11 cellular contexts compared by ENCODE assay signal in the genomic region with DNA sequence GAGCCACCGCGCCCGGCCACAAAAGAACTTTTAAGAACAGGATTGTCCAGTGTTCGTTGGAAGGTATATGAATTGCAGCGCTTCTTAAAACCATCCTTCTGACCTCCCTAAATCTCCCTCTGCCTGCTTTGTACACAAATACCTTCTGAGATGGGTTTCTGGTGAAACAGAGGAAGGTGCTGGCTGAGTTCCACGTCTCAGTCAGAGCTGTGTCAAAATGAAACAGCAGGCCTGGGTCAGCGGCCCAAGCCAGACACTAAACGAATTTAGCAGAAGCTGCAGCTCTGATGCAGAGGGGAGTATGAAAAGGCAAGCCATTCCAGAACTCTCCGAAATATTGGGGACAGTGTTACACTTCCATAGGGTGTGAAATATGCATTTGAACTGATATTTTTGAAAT. TPM values are rescaled to one million over a fixed set of nuclear protein-coding genes. Genes with fewer than 3 reads are reported as not detected.
A peak's percentile ranks its signal among the peaks of the same experiment; 100 is the strongest.
DNase-seq lines count a peak whose midpoint lies in the region; ATAC-seq and TF ChIP-seq lines count a peak whose summit lies in the region.
"Had no signal": no experiment of that assay in that cellular context is flagged by ENCODE, and none has a peak within 500 bp of the region (broad histone marks: within the 10 kb centered on the region; RNA-seq: fewer than 3 reads in every experiment).

No MANE protein-coding gene starts in this region.

- no peak overlapping the region for H3K4me3 Mint-ChIP-seq in WTC11

- H3K4me3 ChIP-seq in GM12865 (ENCODE audit: low read depth, low read length): no peak overlapping the region
- no peak overlapping the region for H3K4me3 ChIP-seq in iPS-15b (ENCODE audit: low read depth, low read length)

- H3K9me3 Mint-ChIP-seq in WTC11: peaks cover 10% of the 10 kb centered on the region

- ATAC-seq in GM19452 (IDR thresholded peaks at IDR 0.05; ENCODE audit: unreplicated experiment) (peak; percentile 54), HG03139 (IDR thresholded peaks at IDR 0.05; ENCODE audit: unreplicated experiment) (peak; percentile 41), WTC11 (no peak)

- CTCF ChIA-PET in WTC11 (lab: Charles Lee): no interaction called here

- POLR2A ChIA-PET in WTC11 (lab: Charles Lee): no interaction called here

- DNase-seq in GM12865 (ENCODE audit: low read depth): peak; percentile 92
- no peak for DNase-seq in foreskin melanocyte
- DNase-seq in activated gamma-delta T cell (lab: John Stamatoyannopoulos, UW): no peak
- DNase-seq in NCI-H345 (lab: John Stamatoyannopoulos, UW): no peak
- DNase-seq in WTC11 (ENCODE audit: low spot score): no peak
- DNase-seq: activated naive CD4-positive, alpha-beta T cell treated with anti-CD3 and anti-CD28 coated beads, Interleukin-2, amount 50 U/mL, for 16 hours; Calu3; NCI-H1105 had no signal

- H3K27me3 ChIP-seq in iPS-15b (ENCODE audit: control insufficient read depth, insufficient read depth, low read length): peaks cover 2% of the 10 kb centered on the region

- peak overlapping the region; percentile 47 for H3K9ac ChIP-seq in iPS-15b (ENCODE audit: low read depth, low read length)

- H3K4me1 ChIP-seq in iPS-15b (ENCODE audit: control insufficient read depth, insufficient read depth, low read length): peaks cover 6% of the 10 kb centered on the region

- H3K9me3 ChIP-seq in iPS-15b (ENCODE audit: control insufficient read depth, insufficient read depth, low read length): no peaks in the 10 kb centered on the region

- H3K27me3 Mint-ChIP-seq in WTC11 (ENCODE audit: low read depth): no peaks in the 10 kb centered on the region

- no peak overlapping the region for H3K27ac Mint-ChIP-seq in WTC11

- TF ChIP-seq CTCF in GM12865 (IDR thresholded peaks at IDR 0.05; ENCODE audit: insufficient read depth, low read depth, low read length, missing control alignments) (no peak), WTC11 (IDR thresholded peaks at IDR 0.05) (no peak)

- H3K36me3 ChIP-seq in iPS-15b (ENCODE audit: control insufficient read depth, insufficient read depth, low read length): no peaks in the 10 kb centered on the region

- H3K36me3 Mint-ChIP-seq in WTC11: no peaks in the 10 kb centered on the region

- H3K4me1 Mint-ChIP-seq in WTC11: peaks cover 10% of the 10 kb centered on the region

TF ChIP-seq in WTC11, 78 proteins besides CTCF, POLR2A, EP300 and RAD21:
- TF ChIP-seq SOX15 (CRISPR knock-in tag; IDR thresholded peaks at IDR 0.05) (no peak), KAT7 (CRISPR knock-in tag; IDR thresholded peaks at IDR 0.05; ENCODE audit: borderline replicate concordance) (no peak), TEAD4 (CRISPR knock-in tag; IDR thresholded peaks at IDR 0.05) (no peak), NR2C2 (CRISPR knock-in tag; IDR thresholded peaks at IDR 0.05) (no peak), TCF7 (CRISPR knock-in tag; IDR thresholded peaks at IDR 0.05; ENCODE audit: low read depth) (no peak), FOXK1 (CRISPR knock-in tag; IDR thresholded peaks at IDR 0.05) (no peak), ESRRA (CRISPR knock-in tag; IDR thresholded peaks at IDR 0.05; ENCODE audit: borderline replicate concordance) (no peak), RORB (CRISPR knock-in tag; IDR thresholded peaks at IDR 0.05) (no peak), HMGA2 (CRISPR knock-in tag; IDR thresholded peaks at IDR 0.05) (no peak), ZNF396 (CRISPR knock-in tag; IDR thresholded peaks at IDR 0.05; ENCODE audit: borderline replicate concordance) (no peak), JAZF1 (CRISPR knock-in tag; IDR thresholded peaks at IDR 0.05) (no peak), SMAD3 (CRISPR knock-in tag; IDR thresholded peaks at IDR 0.05; ENCODE audit: borderline replicate concordance) (no peak)
- TF ChIP-seq, protein P1, sequence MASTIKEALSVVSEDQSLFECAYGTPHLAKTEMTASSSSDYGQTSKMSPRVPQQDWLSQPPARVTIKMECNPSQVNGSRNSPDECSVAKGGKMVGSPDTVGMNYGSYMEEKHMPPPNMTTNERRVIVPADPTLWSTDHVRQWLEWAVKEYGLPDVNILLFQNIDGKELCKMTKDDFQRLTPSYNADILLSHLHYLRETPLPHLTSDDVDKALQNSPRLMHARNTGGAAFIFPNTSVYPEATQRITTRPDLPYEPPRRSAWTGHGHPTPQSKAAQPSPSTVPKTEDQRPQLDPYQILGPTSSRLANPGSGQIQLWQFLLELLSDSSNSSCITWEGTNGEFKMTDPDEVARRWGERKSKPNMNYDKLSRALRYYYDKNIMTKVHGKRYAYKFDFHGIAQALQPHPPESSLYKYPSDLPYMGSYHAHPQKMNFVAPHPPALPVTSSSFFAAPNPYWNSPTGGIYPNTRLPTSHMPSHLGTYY (CRISPR knock-in tag; IDR thresholded peaks at IDR 0.05): no peak
- TF ChIP-seq, protein P2, sequence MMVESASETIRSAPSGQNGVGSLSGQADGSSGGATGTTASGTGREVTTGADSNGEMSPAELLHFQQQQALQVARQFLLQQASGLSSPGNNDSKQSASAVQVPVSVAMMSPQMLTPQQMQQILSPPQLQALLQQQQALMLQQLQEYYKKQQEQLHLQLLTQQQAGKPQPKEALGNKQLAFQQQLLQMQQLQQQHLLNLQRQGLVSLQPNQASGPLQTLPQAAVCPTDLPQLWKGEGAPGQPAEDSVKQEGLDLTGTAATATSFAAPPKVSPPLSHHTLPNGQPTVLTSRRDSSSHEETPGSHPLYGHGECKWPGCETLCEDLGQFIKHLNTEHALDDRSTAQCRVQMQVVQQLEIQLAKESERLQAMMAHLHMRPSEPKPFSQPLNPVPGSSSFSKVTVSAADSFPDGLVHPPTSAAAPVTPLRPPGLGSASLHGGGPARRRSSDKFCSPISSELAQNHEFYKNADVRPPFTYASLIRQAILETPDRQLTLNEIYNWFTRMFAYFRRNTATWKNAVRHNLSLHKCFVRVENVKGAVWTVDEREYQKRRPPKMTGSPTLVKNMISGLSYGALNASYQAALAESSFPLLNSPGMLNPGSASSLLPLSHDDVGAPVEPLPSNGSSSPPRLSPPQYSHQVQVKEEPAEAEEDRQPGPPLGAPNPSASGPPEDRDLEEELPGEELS (CRISPR knock-in tag; IDR thresholded peaks at IDR 0.05): no peak
- TF ChIP-seq, protein P3, sequence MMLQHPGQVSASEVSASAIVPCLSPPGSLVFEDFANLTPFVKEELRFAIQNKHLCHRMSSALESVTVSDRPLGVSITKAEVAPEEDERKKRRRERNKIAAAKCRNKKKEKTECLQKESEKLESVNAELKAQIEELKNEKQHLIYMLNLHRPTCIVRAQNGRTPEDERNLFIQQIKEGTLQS (CRISPR knock-in tag; conservative IDR thresholded peaks at IDR 0.05): no peak
- TF ChIP-seq, protein P4, sequence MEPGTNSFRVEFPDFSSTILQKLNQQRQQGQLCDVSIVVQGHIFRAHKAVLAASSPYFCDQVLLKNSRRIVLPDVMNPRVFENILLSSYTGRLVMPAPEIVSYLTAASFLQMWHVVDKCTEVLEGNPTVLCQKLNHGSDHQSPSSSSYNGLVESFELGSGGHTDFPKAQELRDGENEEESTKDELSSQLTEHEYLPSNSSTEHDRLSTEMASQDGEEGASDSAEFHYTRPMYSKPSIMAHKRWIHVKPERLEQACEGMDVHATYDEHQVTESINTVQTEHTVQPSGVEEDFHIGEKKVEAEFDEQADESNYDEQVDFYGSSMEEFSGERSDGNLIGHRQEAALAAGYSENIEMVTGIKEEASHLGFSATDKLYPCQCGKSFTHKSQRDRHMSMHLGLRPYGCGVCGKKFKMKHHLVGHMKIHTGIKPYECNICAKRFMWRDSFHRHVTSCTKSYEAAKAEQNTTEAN (CRISPR knock-in tag; IDR thresholded peaks at IDR 0.05): no peak

RNA-seq across cellular contexts. Expression of gene CRB2, which starts 37.8 kb away (rescaled TPM):
- 1.8 to 3.5 TPM (median 2.4 TPM) in 3 replicates for total RNA-seq in WTC11 (2021)
- total RNA-seq: Calu3 had no signal

RNA-seq across cellular contexts. Expression of gene STRBP, which starts 49.8 kb away (rescaled TPM):
- total RNA-seq in WTC11 (2021): 90.9 to 102 TPM (median 96.3 TPM) in 3 replicates
